Comparison of ENCODE assay signal across 17 cellular contexts in the genomic region with DNA sequence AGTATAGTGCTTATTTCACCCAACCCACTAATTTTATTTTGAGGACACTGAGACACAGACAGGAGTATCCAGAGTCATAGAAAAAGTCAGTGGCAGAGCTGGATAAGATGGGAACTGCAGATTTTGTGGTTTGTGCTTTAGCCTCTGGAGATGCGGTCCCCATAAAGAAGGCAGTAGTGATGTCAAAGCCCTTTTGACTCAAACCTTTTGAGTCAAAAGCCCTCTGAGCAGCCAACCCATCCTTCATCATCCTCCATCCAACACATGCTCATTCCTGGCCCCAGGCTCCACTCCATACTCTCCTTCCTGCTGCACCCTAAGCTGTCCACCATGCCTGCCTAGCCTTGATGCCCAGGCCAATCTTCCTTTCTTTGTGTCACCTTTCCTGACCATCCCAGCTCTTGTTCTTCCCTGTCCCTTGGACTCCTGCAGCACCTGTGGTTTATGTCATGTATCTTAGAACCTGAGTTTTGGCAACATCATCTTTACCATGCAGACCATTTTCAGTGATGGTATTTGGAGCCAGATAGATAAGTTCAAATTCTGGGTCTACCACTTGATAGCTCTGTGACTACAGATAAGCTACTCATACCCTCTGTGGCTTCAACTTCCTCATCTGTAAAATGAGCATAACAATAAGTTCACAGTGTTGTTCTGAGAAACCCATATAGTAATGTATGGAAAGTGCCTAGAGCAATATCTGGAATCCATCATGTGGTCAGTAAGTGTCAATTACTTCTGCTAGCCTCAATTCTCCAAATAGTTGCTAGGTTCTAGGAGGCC. TPM values are rescaled to one million over a fixed set of nuclear protein-coding genes. Genes with fewer than 3 reads are reported as not detected.
DNase-seq lines count a peak whose midpoint lies in the region; ATAC-seq and TF ChIP-seq lines count a peak whose summit lies in the region.
"Had no signal": no experiment of that assay in that cellular context is flagged by ENCODE, and none has a peak within 500 bp of the region (broad histone marks: within the 10 kb centered on the region; RNA-seq: fewer than 3 reads in every experiment).

No MANE protein-coding gene starts in this region.

- CTCF ChIA-PET in activated CD4-positive, alpha-beta T cell treated with anti-CD3 and anti-CD28 coated beads for 36 hours (lab: Charles Lee) = interaction anchor here (1.0 to 4.6 kb wide), 10 partner anchors 8 to 170 kb away, joined by 3 to 48 read pairs (median 6); partner anchors contain the start of gene SLAMF1

- POLR2A ChIA-PET in activated CD4-positive, alpha-beta T cell treated with anti-CD3 and anti-CD28 coated beads for 36 hours (lab: Charles Lee) = interaction anchor here (0.6 to 2.8 kb wide), 8 partner anchors 13 to 163 kb away, joined by 3 to 21 read pairs (median 4); partner anchors contain the start of gene SLAMF1

- intact Hi-C loops in activated CD4-positive, alpha-beta T cell treated with anti-CD3 and anti-CD28 coated beads for 36 hours (cut with DNase I, micrococcal nuclease) = loop anchor here (1.0 to 5.0 kb wide), 10 partner anchors 38 to 772 kb away; partner anchors contain the start of genes LY9 (in 2 of the 2) and DCAF8 (in 1 of the 2)

- H3K36me3 ChIP-seq in tibial nerve = no peaks in the 10 kb centered on the region
- H3K36me3 ChIP-seq: cardiac muscle cell, upper lobe of right lung had no signal

- H3K9me3 Mint-ChIP-seq in activated CD4-positive, alpha-beta T cell treated with anti-CD3 and anti-CD28 coated beads for 36 hours (ENCODE audit: low read depth) = no peaks in the 10 kb centered on the region
- peaks cover 3% of the 10 kb centered on the region for H3K9me3 Mint-ChIP-seq in natural killer cell treated with Interleukin-12 subunit alpha and Interleukin-12 subunit beta and Interleukin-15 and Interleukin-18, amount 100 ng/mL, for 72 hours

- peak; percentile 42 for ATAC-seq in activated CD4-positive, alpha-beta T cell treated with anti-CD3 and anti-CD28 coated beads for 36 hours
- peak; percentile 28 for ATAC-seq in HG02852 (IDR thresholded peaks at IDR 0.05; ENCODE audit: unreplicated experiment)
- ATAC-seq in T-helper 17 cell = no peak
- ATAC-seq in natural killer cell treated with Interleukin-12 subunit alpha and Interleukin-12 subunit beta and Interleukin-15 and Interleukin-18, amount 100 ng/mL, for 72 hours = peak; percentile 82 to 85
- ATAC-seq in GM19455 (IDR thresholded peaks at IDR 0.05; ENCODE audit: unreplicated experiment) = no peak
- ATAC-seq: A549, left cardiac atrium had no signal

- H3K27ac ChIP-seq in tibial nerve = no peak overlapping the region
- H3K27ac ChIP-seq: A549, cardiac muscle cell, GM23248, parathyroid adenoma, upper lobe of right lung had no signal

- H3K27me3 Mint-ChIP-seq in activated CD4-positive, alpha-beta T cell treated with anti-CD3 and anti-CD28 coated beads for 36 hours = no peaks in the 10 kb centered on the region
- no peaks in the 10 kb centered on the region for H3K27me3 Mint-ChIP-seq in T-helper 17 cell
- peaks cover 0 to 5% of the 10 kb centered on the region in 2 donors for H3K27me3 Mint-ChIP-seq in natural killer cell treated with Interleukin-12 subunit alpha and Interleukin-12 subunit beta and Interleukin-15 and Interleukin-18, amount 100 ng/mL, for 72 hours

- H3K36me3 Mint-ChIP-seq in activated CD4-positive, alpha-beta T cell treated with anti-CD3 and anti-CD28 coated beads for 36 hours (ENCODE audit: low read depth) = peaks cover 89% of the 10 kb centered on the region
- peaks cover 11% of the 10 kb centered on the region for H3K36me3 Mint-ChIP-seq in T-helper 17 cell (ENCODE audit: low read depth)
- H3K36me3 Mint-ChIP-seq in natural killer cell treated with Interleukin-12 subunit alpha and Interleukin-12 subunit beta and Interleukin-15 and Interleukin-18, amount 100 ng/mL, for 72 hours = peaks cover 47% of the 10 kb centered on the region

- H3K4me1 Mint-ChIP-seq in activated CD4-positive, alpha-beta T cell treated with anti-CD3 and anti-CD28 coated beads for 36 hours = peaks cover 98% of the 10 kb centered on the region
- peaks cover 78% of the 10 kb centered on the region for H3K4me1 Mint-ChIP-seq in T-helper 17 cell
- H3K4me1 Mint-ChIP-seq in natural killer cell treated with Interleukin-12 subunit alpha and Interleukin-12 subunit beta and Interleukin-15 and Interleukin-18, amount 100 ng/mL, for 72 hours (ENCODE audit: low read depth in 2 of 2) = peaks cover 80 to 92% of the 10 kb centered on the region in 2 donors

- H3K4me3 ChIP-seq in tibial nerve = no peak overlapping the region
- H3K4me3 ChIP-seq: A549, cardiac muscle cell, GM23248, upper lobe of right lung had no signal

- H3K27ac Mint-ChIP-seq in activated CD4-positive, alpha-beta T cell treated with anti-CD3 and anti-CD28 coated beads for 36 hours = peak overlapping the region; percentile 99
- peak overlapping the region; percentile 99 for H3K27ac Mint-ChIP-seq in T-helper 17 cell
- peak overlapping the region; percentile 95 to 96 for H3K27ac Mint-ChIP-seq in natural killer cell treated with Interleukin-12 subunit alpha and Interleukin-12 subunit beta and Interleukin-15 and Interleukin-18, amount 100 ng/mL, for 72 hours

- no peaks in the 10 kb centered on the region for H3K27me3 ChIP-seq in tibial nerve
- H3K27me3 ChIP-seq: cardiac muscle cell, upper lobe of right lung had no signal

- H3K9me3 ChIP-seq in T-helper 17 cell (ENCODE audit: control insufficient read depth, low read length, poor library complexity, severe bottlenecking) (no peaks in the 10 kb centered on the region), tibial nerve (no peaks in the 10 kb centered on the region)
- H3K9me3 ChIP-seq: A549, upper lobe of right lung had no signal

- H3K4me3 Mint-ChIP-seq in activated CD4-positive, alpha-beta T cell treated with anti-CD3 and anti-CD28 coated beads for 36 hours = peak overlapping the region; percentile 56
- peak overlapping the region; percentile 71 for H3K4me3 Mint-ChIP-seq in T-helper 17 cell
- H3K4me3 Mint-ChIP-seq in natural killer cell treated with Interleukin-12 subunit alpha and Interleukin-12 subunit beta and Interleukin-15 and Interleukin-18, amount 100 ng/mL, for 72 hours = peak overlapping the region; percentile 90

- no peak for TF ChIP-seq CTCF in tibial nerve (IDR thresholded peaks at IDR 0.05)

- 100% methylated on average over 1 of the region's 1 CpG for WGBS in tibial nerve, 2 donors

- H3K4me1 ChIP-seq in tibial nerve = peaks cover 0 to 30% (median 12%) of the 10 kb centered on the region in 4 donors
- H3K4me1 ChIP-seq: A549 had no signal

- TF ChIP-seq POLR2A in tibial nerve (IDR thresholded peaks at IDR 0.05) = no peak

- DNase-seq in activated CD4-positive, alpha-beta T cell treated with anti-CD3 and anti-CD28 coated beads for 36 hours = peak; percentile 43
- DNase-seq in activated CD4-positive, alpha-beta T cell treated with anti-CD3 and anti-CD28 coated beads, Interleukin-2, amount 50 U/mL, for 4 hours = no peak
- DNase-seq in T-helper 17 cell = no peak
- no peak for DNase-seq in natural killer cell treated with Interleukin-12 subunit alpha and Interleukin-12 subunit beta and Interleukin-15 and Interleukin-18, amount 100 ng/mL, for 72 hours (ENCODE audit: low spot score)
- no peak for DNase-seq in tibial nerve (ENCODE audit: low spot score in 2 of 2)
- DNase-seq in NCI-H1694 (lab: John Stamatoyannopoulos, UW) = no peak
- DNase-seq: activated CD8-positive, alpha-beta memory T cell treated with anti-CD3 and anti-CD28 coated beads for 24 hours; GM23248; left cardiac atrium; NCI-H146; upper lobe of right lung had no signal

- no peak for TF ChIP-seq EP300 in tibial nerve (IDR thresholded peaks at IDR 0.05)

RNA-seq across cellular contexts. Expression of gene SLAMF1, which starts 20.1 kb away (rescaled TPM):
- 100 to 1,000 TPM; 103 to 108 TPM for total RNA-seq in activated CD4-positive, alpha-beta T cell treated with anti-CD3 and anti-CD28 coated beads for 36 hours
- total RNA-seq in T-helper 17 cell (10 to 100 TPM; 67.8 to 70.6 TPM), tibial nerve (1 to 10 TPM in 1 of 4 donors, under 1 TPM in 1, not detected in 2; 0.39 to 1.3 TPM)
- 10 to 100 TPM; 52.1 to 86.2 TPM for total RNA-seq in natural killer cell treated with Interleukin-12 subunit alpha and Interleukin-12 subunit beta and Interleukin-15 and Interleukin-18, amount 100 ng/mL, for 72 hours
- total RNA-seq: cardiac muscle cell, GM23248 had no signal

RNA-seq across cellular contexts. Expression of gene CD84, which starts 47.5 kb away (rescaled TPM):
- 10 to 100 TPM; 14.8 to 17.8 TPM for total RNA-seq in activated CD4-positive, alpha-beta T cell treated with anti-CD3 and anti-CD28 coated beads for 36 hours
- total RNA-seq in T-helper 17 cell = 10 to 100 TPM; 66.2 to 71.6 TPM
- 10 to 100 TPM in 1 of 2 donors, 1 to 10 TPM in 1; 3.8 to 13.4 TPM for total RNA-seq in natural killer cell treated with Interleukin-12 subunit alpha and Interleukin-12 subunit beta and Interleukin-15 and Interleukin-18, amount 100 ng/mL, for 72 hours
- total RNA-seq in tibial nerve = 10 to 100 TPM in 1 of 4 donors, 1 to 10 TPM in 3; 2.4 to 12.0 (median 6.2) TPM
- total RNA-seq: cardiac muscle cell, GM23248, RPMI7951 had no signal

Comparison
In these comparisons a context has a peak if more than half of its experiments do, and no peak if none do; other contexts are left out.
1. ATAC-seq: peak in activated CD4-positive, alpha-beta T cell treated with anti-CD3 and anti-CD28 coated beads for 36 hours (single experiment), HG02852 (single experiment) and natural killer cell treated with Interleukin-12 subunit alpha and Interleukin-12 subunit beta and Interleukin-15 and Interleukin-18, amount 100 ng/mL, for 72 hours (2 of 2); none in T-helper 17 cell (single experiment) and GM19455 (single experiment).
2. RNA of gene SLAMF1, which starts 20.1 kb away (total RNA-seq): 103 to 108 TPM in activated CD4-positive, alpha-beta T cell treated with anti-CD3 and anti-CD28 coated beads for 36 hours, 52.1 to 86.2 TPM in natural killer cell treated with Interleukin-12 subunit alpha and Interleukin-12 subunit beta and Interleukin-15 and Interleukin-18, amount 100 ng/mL, for 72 hours and 67.8 to 70.6 TPM in T-helper 17 cell; 0.39 to 1.3 TPM in tibial nerve; every median in the first group is over 10 times any median in the second.
3. Peak in every context shown above with its lines, with median percentiles within 50 percentile points of each other: H3K27ac Mint-ChIP-seq and H3K4me3 Mint-ChIP-seq.